In the genomic region with DNA sequence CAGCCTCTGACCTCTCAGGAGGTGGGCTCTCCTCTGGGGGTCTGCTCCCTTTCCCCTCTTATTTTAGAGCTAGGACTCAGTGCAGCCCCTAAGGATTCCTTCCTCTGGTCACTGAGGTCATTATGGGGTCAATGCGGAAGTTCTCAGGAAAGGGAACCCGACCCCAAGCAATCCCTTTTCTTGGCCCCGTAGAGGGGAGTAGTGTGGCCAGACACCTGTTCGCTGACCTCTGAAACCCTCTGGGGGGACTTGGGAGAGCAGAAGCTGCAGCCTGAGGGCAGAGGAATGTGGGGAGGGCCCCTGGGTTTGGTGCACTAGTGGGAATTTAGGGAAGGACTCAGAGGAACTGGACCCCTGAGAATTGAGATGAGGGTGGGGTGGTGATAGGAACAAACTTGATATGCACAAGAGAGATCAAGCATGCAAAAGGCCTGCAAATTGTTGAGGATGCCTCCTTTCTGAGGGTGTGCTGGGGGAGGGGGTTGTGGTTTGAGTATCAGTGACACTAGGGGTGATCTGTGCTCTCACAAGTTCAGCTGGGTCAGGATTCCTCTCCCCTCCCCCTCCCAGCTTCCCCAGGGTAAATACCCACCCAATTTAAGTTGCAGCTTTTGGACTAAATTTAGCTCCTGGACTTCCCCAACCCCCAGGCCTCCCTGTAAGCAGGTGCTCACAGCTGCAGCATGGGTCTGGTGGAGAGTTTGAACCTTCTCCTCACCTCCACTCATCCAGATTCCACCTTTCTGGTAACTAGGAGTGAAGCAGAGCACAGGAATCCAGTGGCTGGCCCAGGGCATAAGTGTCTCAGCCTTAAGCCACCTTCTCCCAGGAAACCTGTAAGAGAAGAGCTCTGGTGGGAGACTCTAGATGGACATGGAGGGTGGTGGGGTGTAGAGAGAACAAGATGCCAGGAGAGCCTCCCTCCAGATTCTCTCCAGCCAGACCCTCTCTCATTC, we compare ENCODE assay signal across 8 cellular contexts. TPM values are rescaled to one million over a fixed set of nuclear protein-coding genes. Genes with fewer than 3 reads are reported as not detected.
A peak's percentile ranks its signal among the peaks of the same experiment; 100 is the strongest.
DNase-seq lines count a peak whose midpoint lies in the region; ATAC-seq and TF ChIP-seq lines count a peak whose summit lies in the region.

No MANE protein-coding gene starts in this region.

- peak overlapping the region; percentile 81 for H3K4me3 ChIP-seq in ACC112 (ENCODE audit: low read depth, low read length)
- peak overlapping the region; percentile 89 for H3K4me3 ChIP-seq in endodermal cell (ENCODE audit: low read length)
- peak overlapping the region; percentile 70 for H3K4me3 ChIP-seq in parathyroid adenoma (ENCODE audit: low read depth, low read length)

- H3K4me1 ChIP-seq in ACC112 (ENCODE audit: control insufficient read depth, insufficient read depth, low read length, unreplicated experiment) (peaks cover 69% of the 10 kb centered on the region), endodermal cell (ENCODE audit: control insufficient read depth, insufficient read depth, low read length) (peaks cover 10% of the 10 kb centered on the region), parathyroid adenoma (peaks cover 36% of the 10 kb centered on the region)

- no peak overlapping the region for H2AFZ ChIP-seq in ACC112 (ENCODE audit: low read length, unreplicated experiment)
- peak overlapping the region; percentile 86 for H2AFZ ChIP-seq in parathyroid adenoma

- H3K27ac Mint-ChIP-seq in activated CD4-positive, alpha-beta T cell treated with anti-CD3 and anti-CD28 coated beads, Interleukin-2, amount 10 ng/mL, durations not matched to agents 24 days and 14 days: peak overlapping the region; percentile 100
- H3K27ac Mint-ChIP-seq in endodermal cell: peak overlapping the region; percentile 99

- peaks cover 11% of the 10 kb centered on the region for H3K36me3 Mint-ChIP-seq in activated CD4-positive, alpha-beta T cell treated with anti-CD3 and anti-CD28 coated beads, Interleukin-2, amount 10 ng/mL, durations not matched to agents 24 days and 14 days (ENCODE audit: low read depth)
- peaks cover 2% of the 10 kb centered on the region for H3K36me3 Mint-ChIP-seq in endodermal cell (ENCODE audit: low read depth)

- WGBS in endodermal cell (ENCODE audit: insufficient coverage in 1 of 2, insufficient read length in 1 of 2), 2 experiments: 0 to 13% methylated on average over 3 to 4 of the region's 4 CpGs

- peak; percentile 34 for ATAC-seq in GM19351 (IDR thresholded peaks at IDR 0.05; ENCODE audit: unreplicated experiment)
- ATAC-seq in HG03457 (IDR thresholded peaks at IDR 0.05; ENCODE audit: unreplicated experiment): peak; percentile 29

- H3K4me1 Mint-ChIP-seq in activated CD4-positive, alpha-beta T cell treated with anti-CD3 and anti-CD28 coated beads, Interleukin-2, amount 10 ng/mL, durations not matched to agents 24 days and 14 days: peaks cover 61% of the 10 kb centered on the region
- H3K4me1 Mint-ChIP-seq in endodermal cell: peaks cover 43% of the 10 kb centered on the region

- H3K36me3 ChIP-seq in ACC112 (ENCODE audit: insufficient read depth, low read length) (no peaks in the 10 kb centered on the region), endodermal cell (ENCODE audit: control insufficient read depth, insufficient read depth, low read length) (no peaks in the 10 kb centered on the region), parathyroid adenoma (ENCODE audit: control insufficient read depth, insufficient read depth, low read length) (no peaks in the 10 kb centered on the region)

- DNase-seq in activated CD4-positive, alpha-beta T cell treated with anti-CD3 and anti-CD28 coated beads, Interleukin-2, amount 10 ng/mL, durations not matched to agents 24 days and 14 days: peak; percentile 94
- DNase-seq in endodermal cell: peak; percentile 70
- no peak for DNase-seq in SW480 (ENCODE audit: low spot score)
- no peak for DNase-seq in SKM-1 (lab: John Stamatoyannopoulos, UW; ENCODE audit: unreplicated experiment)

- peak overlapping the region; percentile 99 for H3K4me2 ChIP-seq in parathyroid adenoma (ENCODE audit: low read length)

- intact Hi-C loops in activated CD4-positive, alpha-beta T cell treated with anti-CD3 and anti-CD28 coated beads, Interleukin-2, amount 10 ng/mL, durations not matched to agents 24 days and 14 days (cut with micrococcal nuclease): loop anchor here (1.0 to 10.0 kb wide), 13 partner anchors 16 to 595 kb away; partner anchors contain the start of genes ANP32E, ARNT, CDC42SE1 and CTSS

- H3K27me3 ChIP-seq in ACC112 (ENCODE audit: insufficient read depth, low read length) (no peaks in the 10 kb centered on the region), endodermal cell (ENCODE audit: control insufficient read depth, insufficient read depth, low read length, poor library complexity, severe bottlenecking) (no peaks in the 10 kb centered on the region), parathyroid adenoma (ENCODE audit: control insufficient read depth, insufficient read depth, low read length) (no peaks in the 10 kb centered on the region)

- peak overlapping the region; percentile 92 for H3K9ac ChIP-seq in endodermal cell (ENCODE audit: extremely low read depth, low read length, poor library complexity, severe bottlenecking)
- H3K9ac ChIP-seq in parathyroid adenoma: peak overlapping the region; percentile 95

- H3K9me3 Mint-ChIP-seq in activated CD4-positive, alpha-beta T cell treated with anti-CD3 and anti-CD28 coated beads, Interleukin-2, amount 10 ng/mL, durations not matched to agents 24 days and 14 days: no peaks in the 10 kb centered on the region
- no peaks in the 10 kb centered on the region for H3K9me3 Mint-ChIP-seq in endodermal cell

- peak overlapping the region; percentile 95 for H3K4me3 Mint-ChIP-seq in activated CD4-positive, alpha-beta T cell treated with anti-CD3 and anti-CD28 coated beads, Interleukin-2, amount 10 ng/mL, durations not matched to agents 24 days and 14 days
- peak overlapping the region; percentile 65 for H3K4me3 Mint-ChIP-seq in endodermal cell

- H3K27ac ChIP-seq in ACC112 (ENCODE audit: low read depth, low read length) (peak overlapping the region; percentile 100), endodermal cell (ENCODE audit: low read depth, low read length) (peak overlapping the region; percentile 99), parathyroid adenoma (peak overlapping the region; percentile 100)

- H3K79me2 ChIP-seq in ACC112 (ENCODE audit: control insufficient read depth, insufficient read depth, low read length, unreplicated experiment) (peaks cover 31% of the 10 kb centered on the region), parathyroid adenoma (no peaks in the 10 kb centered on the region)

- no peaks in the 10 kb centered on the region for H3K9me3 ChIP-seq in endodermal cell (ENCODE audit: control insufficient read depth, low read length)
- H3K9me3 ChIP-seq in parathyroid adenoma (ENCODE audit: control insufficient read depth, low read length): no peaks in the 10 kb centered on the region

- no peak for TF ChIP-seq CTCF in endodermal cell (conservative IDR thresholded peaks at IDR 0.05)
- no peak for TF ChIP-seq CTCF in parathyroid adenoma (IDR thresholded peaks at IDR 0.05)

- H3K27me3 Mint-ChIP-seq in activated CD4-positive, alpha-beta T cell treated with anti-CD3 and anti-CD28 coated beads, Interleukin-2, amount 10 ng/mL, durations not matched to agents 24 days and 14 days: no peaks in the 10 kb centered on the region
- H3K27me3 Mint-ChIP-seq in endodermal cell (ENCODE audit: insufficient read depth): no peaks in the 10 kb centered on the region

RNA-seq across cellular contexts. Expression of gene ADAMTSL4, which starts 13.5 kb away (rescaled TPM):
- 1.3 and 1.8 TPM in 2 replicates for total RNA-seq in activated CD4-positive, alpha-beta T cell treated with anti-CD3 and anti-CD28 coated beads, Interleukin-2, amount 10 ng/mL, durations not matched to agents 24 days and 14 days
- 1 to 10 TPM; 3.7 to 3.9 TPM for total RNA-seq in endodermal cell
- polyA plus RNA-seq in endodermal cell (2013, experiment 1 of 2): 2.9 TPM
- polyA plus RNA-seq in endodermal cell (2013, experiment 2 of 2): 1.5 TPM

RNA-seq across cellular contexts. Expression of gene MCL1, which starts 16.7 kb away (rescaled TPM):
- 278 and 280 TPM in 2 replicates for total RNA-seq in activated CD4-positive, alpha-beta T cell treated with anti-CD3 and anti-CD28 coated beads, Interleukin-2, amount 10 ng/mL, durations not matched to agents 24 days and 14 days
- 100 to 1,000 TPM; 133 to 173 TPM for total RNA-seq in endodermal cell
- 132 TPM for polyA plus RNA-seq in endodermal cell (2013, experiment 1 of 2)
- polyA plus RNA-seq in endodermal cell (2013, experiment 2 of 2): 134 TPM

RNA-seq across cellular contexts. Expression of gene FALEC, which starts 47.1 kb away (rescaled TPM):
- total RNA-seq in activated CD4-positive, alpha-beta T cell treated with anti-CD3 and anti-CD28 coated beads, Interleukin-2, amount 10 ng/mL, durations not matched to agents 24 days and 14 days: not detected in 2 replicates
- 1 to 10 TPM in 1 of 2 donors, under 1 TPM in 1; 0.70 to 1.6 TPM for total RNA-seq in endodermal cell
- polyA plus RNA-seq in endodermal cell (2013, experiment 1 of 2): not detected
- not detected for polyA plus RNA-seq in endodermal cell (2013, experiment 2 of 2)

RNA-seq across cellular contexts. Expression of gene ECM1, which starts 54.8 kb away (rescaled TPM):
- total RNA-seq in activated CD4-positive, alpha-beta T cell treated with anti-CD3 and anti-CD28 coated beads, Interleukin-2, amount 10 ng/mL, durations not matched to agents 24 days and 14 days: 1.5 and 2.4 TPM in 2 replicates
- total RNA-seq in endodermal cell: 1 to 10 TPM; 4.8 to 5.6 TPM
- polyA plus RNA-seq in endodermal cell (2013, experiment 1 of 2): 5.6 TPM
- polyA plus RNA-seq in endodermal cell (2013, experiment 2 of 2): 8.3 TPM

Comparison
In these comparisons a context has a peak if more than half of its experiments do, and no peak if none do; other contexts are left out.
1. DNase-seq: peak in activated CD4-positive, alpha-beta T cell treated with anti-CD3 and anti-CD28 coated beads, Interleukin-2, amount 10 ng/mL, durations not matched to agents 24 days and 14 days (single experiment) and endodermal cell (single experiment); none in SW480 (single experiment) and SKM-1 (single experiment).
2. Peak in every context shown above with its lines, with median percentiles within 50 percentile points of each other: H3K27ac ChIP-seq and H3K4me3 ChIP-seq.